8 cellular contexts compared by ENCODE assay signal in genomic region chr21:36990508-36991205, GRCh38. TPM values are rescaled to one million over a fixed set of nuclear protein-coding genes. Genes with fewer than 3 reads are reported as not detected.
A peak's percentile ranks its signal among the peaks of the same experiment; 100 is the strongest.
DNase-seq lines count a peak whose midpoint lies in the region; ATAC-seq and TF ChIP-seq lines count a peak whose summit lies in the region.

No MANE protein-coding gene starts in this region.

- peak; percentile 31 for DNase-seq in NCI-H1436 (lab: John Stamatoyannopoulos, UW)
- DNase-seq in NCI-H1436 treated with DMSO at 0.1 percent for 48 hours (lab: John Stamatoyannopoulos, UW): no peak
- peak; percentile 61 for DNase-seq in WERI-Rb-1
- DNase-seq in left ventricle myocardium inferior: no peak
- DNase-seq in stimulated activated effector memory CD8-positive, alpha-beta T cell treated with anti-CD3 and anti-CD28 coated beads, Interleukin-12 subunit alpha, Interleukin-12 subunit beta, amount 100 ng/mL, for 72 hours (ENCODE audit: low spot score in 2 of 2): no peak
- DNase-seq in NCI-H226: no peak

- peak overlapping the region; percentile 78 for H3K4me3 Mint-ChIP-seq in stimulated activated effector memory CD8-positive, alpha-beta T cell treated with anti-CD3 and anti-CD28 coated beads, Interleukin-12 subunit alpha, Interleukin-12 subunit beta, amount 100 ng/mL, for 72 hours

- H3K9me3 Mint-ChIP-seq in stimulated activated effector memory CD8-positive, alpha-beta T cell treated with anti-CD3 and anti-CD28 coated beads, Interleukin-12 subunit alpha, Interleukin-12 subunit beta, amount 100 ng/mL, for 72 hours: no peaks in the 10 kb centered on the region

- H3K4me3 ChIP-seq in WERI-Rb-1 (ENCODE audit: low read depth, low read length) (peak overlapping the region; percentile 48), left ventricle myocardium inferior (peak overlapping the region; percentile 79)

- peak overlapping the region; percentile 98 for H3K27ac ChIP-seq in WERI-Rb-1
- H3K27ac ChIP-seq in left ventricle myocardium inferior (replicated peaks): peak overlapping the region; percentile 99

- TF ChIP-seq CTCF in WERI-Rb-1 (IDR thresholded peaks at IDR 0.05; ENCODE audit: low read depth, low read length) (no peak), left ventricle myocardium inferior (IDR thresholded peaks at IDR 0.05; ENCODE audit: borderline replicate concordance) (no peak)

- peaks cover 6% of the 10 kb centered on the region for H3K36me3 Mint-ChIP-seq in stimulated activated effector memory CD8-positive, alpha-beta T cell treated with anti-CD3 and anti-CD28 coated beads, Interleukin-12 subunit alpha, Interleukin-12 subunit beta, amount 100 ng/mL, for 72 hours

- no peaks in the 10 kb centered on the region for H3K27me3 ChIP-seq in WERI-Rb-1 (ENCODE audit: insufficient read depth, low read depth, severe bottlenecking)
- peaks cover 35% of the 10 kb centered on the region for H3K27me3 ChIP-seq in left ventricle myocardium inferior (ENCODE audit: low read depth)

- H3K36me3 ChIP-seq in WERI-Rb-1: no peaks in the 10 kb centered on the region
- no peaks in the 10 kb centered on the region for H3K36me3 ChIP-seq in left ventricle myocardium inferior

- intact Hi-C loops in left ventricle myocardium inferior (cut with micrococcal nuclease): no loop called here

- H3K27ac Mint-ChIP-seq in stimulated activated effector memory CD8-positive, alpha-beta T cell treated with anti-CD3 and anti-CD28 coated beads, Interleukin-12 subunit alpha, Interleukin-12 subunit beta, amount 100 ng/mL, for 72 hours: peak overlapping the region; percentile 92

- ATAC-seq in stimulated activated effector memory CD8-positive, alpha-beta T cell treated with anti-CD3 and anti-CD28 coated beads, Interleukin-12 subunit alpha, Interleukin-12 subunit beta, amount 100 ng/mL, for 72 hours: no peak
- no peak for ATAC-seq in GM21717 (IDR thresholded peaks at IDR 0.05; ENCODE audit: unreplicated experiment)
- no peak for ATAC-seq in GM18909 (IDR thresholded peaks at IDR 0.05; ENCODE audit: poor library complexity, unreplicated experiment)

- H3K9me3 ChIP-seq in WERI-Rb-1 (ENCODE audit: severe bottlenecking) (peaks cover 7% of the 10 kb centered on the region), left ventricle myocardium inferior (replicated peaks) (peaks cover 4% of the 10 kb centered on the region)

- peaks cover 31% of the 10 kb centered on the region for H3K4me1 Mint-ChIP-seq in stimulated activated effector memory CD8-positive, alpha-beta T cell treated with anti-CD3 and anti-CD28 coated beads, Interleukin-12 subunit alpha, Interleukin-12 subunit beta, amount 100 ng/mL, for 72 hours

- peaks cover 10% of the 10 kb centered on the region for H3K4me1 ChIP-seq in left ventricle myocardium inferior

RNA-seq across cellular contexts. Expression of gene RIPPLY3, which starts 15.8 kb away (rescaled TPM):
- total RNA-seq in left ventricle myocardium inferior: not detected

RNA-seq across cellular contexts. Expression of gene HLCS, which starts 24.2 kb away (rescaled TPM):
- total RNA-seq in left ventricle myocardium inferior: 5.3 TPM

Comparison
In these comparisons a context has a peak if more than half of its experiments do, and no peak if none do; other contexts are left out.
1. DNase-seq: peak in NCI-H1436 (single experiment) and WERI-Rb-1 (single experiment); none in NCI-H1436 treated with DMSO at 0.1 percent for 48 hours (single experiment), left ventricle myocardium inferior (single experiment), stimulated activated effector memory CD8-positive, alpha-beta T cell treated with anti-CD3 and anti-CD28 coated beads, Interleukin-12 subunit alpha, Interleukin-12 subunit beta, amount 100 ng/mL, for 72 hours (0 of 2) and NCI-H226 (single experiment).